Comparison of ENCODE assay signal across 8 cellular contexts in the genomic region with DNA sequence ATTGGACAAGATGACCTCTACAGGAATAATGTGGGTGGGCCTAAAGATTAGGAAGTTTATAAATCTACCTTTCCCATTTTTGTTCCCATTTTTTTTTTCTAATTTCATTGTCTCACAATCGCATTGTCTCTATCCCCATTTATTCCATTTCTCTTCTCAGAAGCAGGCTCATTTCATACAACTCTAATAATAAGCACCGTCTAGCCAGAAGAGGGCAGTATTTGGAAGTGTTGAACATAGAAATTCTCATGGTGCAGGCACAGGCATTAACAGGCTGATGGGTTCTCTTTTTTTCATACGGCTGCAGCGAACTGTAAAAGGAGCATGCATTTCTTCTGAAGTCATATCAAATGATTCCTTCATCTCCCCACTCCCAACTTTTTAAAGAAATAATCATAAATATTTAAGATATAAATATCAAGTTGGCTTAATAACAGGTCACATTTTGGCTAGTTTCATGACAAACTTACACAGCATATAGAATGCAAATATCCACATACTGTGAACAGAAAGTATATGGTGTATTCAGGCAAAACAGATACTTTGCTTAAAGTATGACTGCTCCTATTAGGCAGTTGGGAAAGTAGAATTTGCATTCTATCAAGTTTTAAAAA.
DNase-seq lines count a peak whose midpoint lies in the region; ATAC-seq and TF ChIP-seq lines count a peak whose summit lies in the region.

No MANE protein-coding gene starts in this region.

- no peaks in the 10 kb centered on the region for H3K27me3 ChIP-seq in adipocyte (replicated peaks; ENCODE audit: control insufficient read depth, insufficient read depth, low read length)
- no peaks in the 10 kb centered on the region for H3K27me3 ChIP-seq in spleen (replicated peaks in 1 of 7)

- WGBS in spleen, 5 donors: 11 to 17% (median 13%) methylated on average over 4 of the region's 4 CpGs

- TF ChIP-seq POLR2A in spleen (IDR thresholded peaks at IDR 0.05): no peak

- peak in 8 of 11 experiments; percentile 33 to 59 (median 52) for TF ChIP-seq CTCF in spleen (IDR thresholded peaks at IDR 0.05 in 8 of 11, conservative IDR thresholded peaks at IDR 0.05 in 3 of 11)

- no peak overlapping the region for H3K9ac ChIP-seq in adipocyte (ENCODE audit: low read length)

- no peak overlapping the region for H3K27ac ChIP-seq in spleen

- H3K9me3 ChIP-seq in adipocyte (ENCODE audit: control insufficient read depth, low read length) (no peaks in the 10 kb centered on the region), spleen (no peaks in the 10 kb centered on the region)

- DNase-seq in DMS153 (lab: John Stamatoyannopoulos, UW) (peak; percentile 16), NCI-H2227 (lab: John Stamatoyannopoulos, UW; ENCODE audit: unreplicated experiment) (peak; percentile 76), adipocyte (ENCODE audit: low read depth) (peak; percentile 92), left ventricle myocardium superior (no peak), spleen (no peak), mesenteric fat pad (ENCODE audit: low spot score) (no peak)

- H3K4me1 ChIP-seq in adipocyte (ENCODE audit: control insufficient read depth, insufficient read depth, low read length): peaks cover 3% of the 10 kb centered on the region
- peaks cover 0 to 12% (median 2%) of the 10 kb centered on the region in 6 donors for H3K4me1 ChIP-seq in spleen

- ATAC-seq in GM19397 (IDR thresholded peaks at IDR 0.05; ENCODE audit: unreplicated experiment): peak; percentile 74
- ATAC-seq in HG03196 (IDR thresholded peaks at IDR 0.05; ENCODE audit: unreplicated experiment): peak; percentile 82
- ATAC-seq in left ventricle myocardium superior: peak; percentile 69

- H3K36me3 ChIP-seq in adipocyte (ENCODE audit: control insufficient read depth, insufficient read depth, low read length, severe bottlenecking) (no peaks in the 10 kb centered on the region), spleen (no peaks in the 10 kb centered on the region)

- intact Hi-C loops in left ventricle myocardium superior (cut with micrococcal nuclease) (loop anchor here (5.0 kb wide), 1 partner anchor 224 kb away; no protein-coding TSS in a partner anchor), spleen (cut with DNase I; ENCODE audit: low total_unique reads) (no loop called here)

- H3K4me3 ChIP-seq in adipocyte (ENCODE audit: low read length) (no peak overlapping the region), spleen (no peak overlapping the region)

Comparison
In these comparisons a context has a peak if more than half of its experiments do, and no peak if none do; other contexts are left out.
1. DNase-seq: peak in DMS153 (single experiment), NCI-H2227 (single experiment) and adipocyte (single experiment); none in left ventricle myocardium superior (single experiment), spleen (single experiment) and mesenteric fat pad (single experiment).
2. Peak in every context shown above with its lines, with median percentiles within 50 percentile points of each other: ATAC-seq.